9 cellular contexts compared by ENCODE assay signal in genomic region chr7:144738708-144739314, GRCh38.
DNase-seq lines count a peak whose midpoint lies in the region; ATAC-seq and TF ChIP-seq lines count a peak whose summit lies in the region.
"Had no signal": no experiment of that assay in that cellular context is flagged by ENCODE, and none has a peak within 500 bp of the region (broad histone marks: within the 10 kb centered on the region; RNA-seq: fewer than 3 reads in every experiment).

No MANE protein-coding gene starts in this region.

- H3K27me3 ChIP-seq in H9 (ENCODE audit: insufficient read depth, low read length) (no peaks in the 10 kb centered on the region), left ventricle myocardium inferior (ENCODE audit: low read depth) (no peaks in the 10 kb centered on the region)
- H3K27me3 ChIP-seq: SJSA1 had no signal

- no peak overlapping the region for H3K4me3 ChIP-seq in left ventricle myocardium inferior
- H3K4me3 ChIP-seq: SJSA1 had no signal

- H3K79me2 ChIP-seq in H9 (ENCODE audit: insufficient read depth, low read length) = no peaks in the 10 kb centered on the region

- H3K27ac ChIP-seq in H9 (ENCODE audit: insufficient read length, low read depth, low read length) (no peak overlapping the region), left ventricle myocardium inferior (replicated peaks) (no peak overlapping the region)
- H3K27ac ChIP-seq: SJSA1 had no signal

- no peak overlapping the region for H3K27ac Mint-ChIP-seq in H9
- no peak overlapping the region for H3K27ac Mint-ChIP-seq in activated CD4-positive, alpha-beta T cell treated with anti-CD3 and anti-CD28 coated beads, Interleukin-2, amount 10 ng/mL, durations not matched to agents 24 days and 14 days
- no peak overlapping the region for H3K27ac Mint-ChIP-seq in stimulated activated naive B cell treated with anti-CD40 and anti-IgM and Interleukin-4, amounts not matched to agents 10 μg/mL and 1 μg/mL and 100 μg/mL, for 72 hours

- H4K8ac ChIP-seq in H9 (replicated peaks; ENCODE audit: insufficient read length, low read depth, low read length) = no peak overlapping the region

- no peaks in the 10 kb centered on the region for H3K9me3 ChIP-seq in H9 (ENCODE audit: control insufficient read depth, low read depth, low read length)
- H3K9me3 ChIP-seq in left ventricle myocardium inferior (replicated peaks) = no peaks in the 10 kb centered on the region
- H3K9me3 ChIP-seq: SJSA1 had no signal

- no peak overlapping the region for H2BK120ac ChIP-seq in H9 (ENCODE audit: low read depth, low read length, poor library complexity, severe bottlenecking)

- H3K4me1 Mint-ChIP-seq in H9 = no peaks in the 10 kb centered on the region
- peaks cover 2% of the 10 kb centered on the region for H3K4me1 Mint-ChIP-seq in activated CD4-positive, alpha-beta T cell treated with anti-CD3 and anti-CD28 coated beads, Interleukin-2, amount 10 ng/mL, durations not matched to agents 24 days and 14 days
- H3K4me1 Mint-ChIP-seq in stimulated activated naive B cell treated with anti-CD40 and anti-IgM and Interleukin-4, amounts not matched to agents 10 μg/mL and 1 μg/mL and 100 μg/mL, for 72 hours = peaks cover 6 to 11% of the 10 kb centered on the region in 2 donors

- no peaks in the 10 kb centered on the region for H4K20me1 ChIP-seq in H9 (ENCODE audit: control insufficient read depth, insufficient read depth, insufficient read length)

- H3K23me2 ChIP-seq in H9 (ENCODE audit: insufficient read length, low read depth, low read length, poor library complexity, severe bottlenecking) = no peaks in the 10 kb centered on the region

- no peak overlapping the region for H3T11ph ChIP-seq in H9 (ENCODE audit: low read length)

- H2BK5ac ChIP-seq in H9 (ENCODE audit: insufficient read length, low read length) = no peak overlapping the region

- H3K14ac ChIP-seq in H9 (ENCODE audit: insufficient read depth, low read length) = no peak overlapping the region

- H2AK5ac ChIP-seq in H9 (ENCODE audit: insufficient read length, low read length) = no peak overlapping the region

- H3K4me1 ChIP-seq in H9 (ENCODE audit: insufficient read depth, low read length) = no peaks in the 10 kb centered on the region
- peaks cover 11% of the 10 kb centered on the region for H3K4me1 ChIP-seq in left ventricle myocardium inferior
- H3K4me1 ChIP-seq: SJSA1 had no signal

- no peaks in the 10 kb centered on the region for H3K36me3 Mint-ChIP-seq in H9 (ENCODE audit: insufficient read depth in 1 of 3, low read depth in 3 of 3)
- no peaks in the 10 kb centered on the region for H3K36me3 Mint-ChIP-seq in activated CD4-positive, alpha-beta T cell treated with anti-CD3 and anti-CD28 coated beads, Interleukin-2, amount 10 ng/mL, durations not matched to agents 24 days and 14 days (ENCODE audit: low read depth)
- H3K36me3 Mint-ChIP-seq in stimulated activated naive B cell treated with anti-CD40 and anti-IgM and Interleukin-4, amounts not matched to agents 10 μg/mL and 1 μg/mL and 100 μg/mL, for 72 hours = peaks cover 2% of the 10 kb centered on the region in 2 donors

- no peak overlapping the region for H2BK12ac ChIP-seq in H9 (ENCODE audit: insufficient read length, low read depth, low read length)

- no peak overlapping the region for H2AFZ ChIP-seq in H9 (ENCODE audit: low read length)

- CTCF ChIA-PET in GM10248 (lab: Yijun Ruan, JAX) = interaction anchor here (0.6 to 2.6 kb wide), 14 partner anchors 8 to 121 kb away, joined by 3 to 8 read pairs (median 3); no protein-coding TSS in a partner anchor

- H3K18ac ChIP-seq in H9 (ENCODE audit: insufficient read length, low read depth, low read length) = no peak overlapping the region

- no peak overlapping the region for H3K56ac ChIP-seq in H9 (ENCODE audit: insufficient read length, low read depth, low read length)

- H3K27me3 Mint-ChIP-seq in H9 (ENCODE audit: low read depth) = no peaks in the 10 kb centered on the region
- H3K27me3 Mint-ChIP-seq in activated CD4-positive, alpha-beta T cell treated with anti-CD3 and anti-CD28 coated beads, Interleukin-2, amount 10 ng/mL, durations not matched to agents 24 days and 14 days = no peaks in the 10 kb centered on the region
- H3K27me3 Mint-ChIP-seq in stimulated activated naive B cell treated with anti-CD40 and anti-IgM and Interleukin-4, amounts not matched to agents 10 μg/mL and 1 μg/mL and 100 μg/mL, for 72 hours = no peaks in the 10 kb centered on the region

- no peak overlapping the region for H3K4me3 Mint-ChIP-seq in H9
- H3K4me3 Mint-ChIP-seq in activated CD4-positive, alpha-beta T cell treated with anti-CD3 and anti-CD28 coated beads, Interleukin-2, amount 10 ng/mL, durations not matched to agents 24 days and 14 days = no peak overlapping the region
- H3K4me3 Mint-ChIP-seq in stimulated activated naive B cell treated with anti-CD40 and anti-IgM and Interleukin-4, amounts not matched to agents 10 μg/mL and 1 μg/mL and 100 μg/mL, for 72 hours = no peak overlapping the region

- intact Hi-C loops in activated CD4-positive, alpha-beta T cell treated with anti-CD3 and anti-CD28 coated beads, Interleukin-2, amount 10 ng/mL, durations not matched to agents 24 days and 14 days (cut with micrococcal nuclease) = loop anchor here (5.0 to 10.0 kb wide), 2 partner anchors 98 to 296 kb away; partner anchors contain the start of gene TPK1
- intact Hi-C loops in left ventricle myocardium inferior (cut with micrococcal nuclease) = no loop called here

- DNase-seq in AG09319 (ENCODE audit: extremely low read depth, low read depth) = no peak
- peak; percentile 18 for DNase-seq in GM10248 (ENCODE audit: extremely low spot score)
- DNase-seq in H9 = no peak
- DNase-seq in LHCN-M2 (ENCODE audit: low read depth) = peak; percentile 3
- peak; percentile 72 for DNase-seq in activated CD4-positive, alpha-beta T cell treated with anti-CD3 and anti-CD28 coated beads, Interleukin-2, amount 10 ng/mL, durations not matched to agents 24 days and 14 days
- DNase-seq in left ventricle myocardium inferior = no peak
- DNase-seq in stimulated activated naive B cell treated with anti-CD40 and anti-IgM and Interleukin-4, amounts not matched to agents 10 μg/mL and 1 μg/mL and 100 μg/mL, for 72 hours = no peak
- DNase-seq in NCI-H2029 treated with DMSO at 0.1 percent for 48 hours (lab: John Stamatoyannopoulos, UW) = no peak

- no peaks in the 10 kb centered on the region for H3K9me3 Mint-ChIP-seq in H9
- H3K9me3 Mint-ChIP-seq in activated CD4-positive, alpha-beta T cell treated with anti-CD3 and anti-CD28 coated beads, Interleukin-2, amount 10 ng/mL, durations not matched to agents 24 days and 14 days = no peaks in the 10 kb centered on the region
- no peaks in the 10 kb centered on the region for H3K9me3 Mint-ChIP-seq in stimulated activated naive B cell treated with anti-CD40 and anti-IgM and Interleukin-4, amounts not matched to agents 10 μg/mL and 1 μg/mL and 100 μg/mL, for 72 hours

- H2BK15ac ChIP-seq in H9 (ENCODE audit: low read depth, low read length) = no peak overlapping the region

- H3K9ac ChIP-seq in H9 (ENCODE audit: extremely low read depth, insufficient read length, low read length) = no peak overlapping the region

- H4K91ac ChIP-seq in H9 (ENCODE audit: insufficient read length, low read depth, low read length) = no peak overlapping the region

- H3K36me3 ChIP-seq in left ventricle myocardium inferior = no peaks in the 10 kb centered on the region
- H3K36me3 ChIP-seq: SJSA1 had no signal

- H4K5ac ChIP-seq in H9 (ENCODE audit: insufficient read length, low read depth, low read length) = no peak overlapping the region

- no peak overlapping the region for H2BK20ac ChIP-seq in H9 (ENCODE audit: low read depth, low read length, poor library complexity, severe bottlenecking)

- no peaks in the 10 kb centered on the region for H3K79me1 ChIP-seq in H9 (ENCODE audit: insufficient read depth, low read depth, low read length, poor library complexity, severe bottlenecking)

- H3K4ac ChIP-seq in H9 (ENCODE audit: low read depth, low read length) = no peak overlapping the region

- peak; percentile 63 to 76 for ATAC-seq in stimulated activated naive B cell treated with anti-CD40 and anti-IgM and Interleukin-4, amounts not matched to agents 10 μg/mL and 1 μg/mL and 100 μg/mL, for 72 hours (replicated peaks)

- POLR2A ChIA-PET in GM10248 (lab: Yijun Ruan, JAX) = no interaction called here

- peak; percentile 69 for TF ChIP-seq CTCF in AG09319 (IDR thresholded peaks at IDR 0.05; ENCODE audit: low read depth, low read length)
- peak; percentile 59 for TF ChIP-seq CTCF in GM10248 (IDR thresholded peaks at IDR 0.05; ENCODE audit: control extremely low read depth, extremely low read depth, low read depth, missing control alignments)
- TF ChIP-seq CTCF in H9 (conservative IDR thresholded peaks at IDR 0.05) = peak; percentile 78
- peak; percentile 83 for TF ChIP-seq CTCF in left ventricle myocardium inferior (IDR thresholded peaks at IDR 0.05; ENCODE audit: borderline replicate concordance)

- WGBS in H9 (ENCODE audit: extremely low coverage, insufficient read length, low lambda C conversion rate) = no CpG with 5 or more reads among the region's 5 CpGs

- no peak overlapping the region for H3K23ac ChIP-seq in H9 (ENCODE audit: insufficient read length, low read depth, low read length)

- no peak overlapping the region for H3K4me2 ChIP-seq in H9 (ENCODE audit: insufficient read depth, insufficient read length, low read length)

Comparison
In these comparisons a context has a peak if more than half of its experiments do, and no peak if none do; other contexts are left out.
1. DNase-seq: peak in GM10248 (single experiment), LHCN-M2 (single experiment) and activated CD4-positive, alpha-beta T cell treated with anti-CD3 and anti-CD28 coated beads, Interleukin-2, amount 10 ng/mL, durations not matched to agents 24 days and 14 days (single experiment); none in AG09319 (single experiment), H9 (single experiment), left ventricle myocardium inferior (single experiment), stimulated activated naive B cell treated with anti-CD40 and anti-IgM and Interleukin-4, amounts not matched to agents 10 μg/mL and 1 μg/mL and 100 μg/mL, for 72 hours (single experiment) and NCI-H2029 treated with DMSO at 0.1 percent for 48 hours (single experiment).
2. Peak in every context shown above with its lines, with median percentiles within 50 percentile points of each other: CTCF ChIP-seq.